14 cellular contexts compared by ENCODE assay signal in genomic region chr12:116366456-116366776, GRCh38.
DNase-seq lines count a peak whose midpoint lies in the region; ATAC-seq and TF ChIP-seq lines count a peak whose summit lies in the region.
"Had no signal": no experiment of that assay in that cellular context is flagged by ENCODE, and none has a peak within 500 bp of the region (broad histone marks: within the 10 kb centered on the region; RNA-seq: fewer than 3 reads in every experiment).

No MANE protein-coding gene starts in this region.

- CTCF ChIA-PET in RWPE1 (lab: Yijun Ruan, JAX), result no interaction called here

- peak overlapping the region; percentile 86 for H3K27ac ChIP-seq in 22Rv1
- no peak overlapping the region for H3K27ac ChIP-seq in RWPE1

- TF ChIP-seq CTCF in 22Rv1 (IDR thresholded peaks at IDR 0.05), result peak; percentile 58
- TF ChIP-seq CTCF in RWPE1 (conservative IDR thresholded peaks at IDR 0.05; ENCODE audit: low read depth), result no peak

- ATAC-seq in HG02840 (IDR thresholded peaks at IDR 0.05; ENCODE audit: low FRiP score, unreplicated experiment) (no peak), GM21390 (IDR thresholded peaks at IDR 0.05; ENCODE audit: unreplicated experiment) (no peak), GM18858 (IDR thresholded peaks at IDR 0.05; ENCODE audit: unreplicated experiment) (no peak)
- ATAC-seq: activated T-helper 17 cell treated with anti-CD3 and anti-CD28 coated beads, Interleukin-2, amount 50 U/mL, for 72 hours had no signal

- DNase-seq in M059J (ENCODE audit: low read depth) (peak; percentile 67), NCI-H524 (lab: John Stamatoyannopoulos, UW) (peak; percentile 30 to 63), left kidney (ENCODE audit: low read depth, low spot score) (peak; percentile 54), RWPE1 (ENCODE audit: low spot score) (no peak)
- DNase-seq: activated B cell treated with CpG ODN at 0.5 μM for 24 hours; AML-193; H9; posterior cingulate gyrus; stimulated activated CD4-positive, alpha-beta T cell treated with anti-CD3 and anti-CD28 coated beads, Interleukin-4, amount 100 ng/mL, for 1 hour had no signal

- POLR2A ChIA-PET in RWPE1 (lab: Yijun Ruan, JAX; ENCODE audit: low non-redundant PET), result no interaction called here
